Comparison of ENCODE assay signal across 1 cellular context in the genomic region with DNA sequence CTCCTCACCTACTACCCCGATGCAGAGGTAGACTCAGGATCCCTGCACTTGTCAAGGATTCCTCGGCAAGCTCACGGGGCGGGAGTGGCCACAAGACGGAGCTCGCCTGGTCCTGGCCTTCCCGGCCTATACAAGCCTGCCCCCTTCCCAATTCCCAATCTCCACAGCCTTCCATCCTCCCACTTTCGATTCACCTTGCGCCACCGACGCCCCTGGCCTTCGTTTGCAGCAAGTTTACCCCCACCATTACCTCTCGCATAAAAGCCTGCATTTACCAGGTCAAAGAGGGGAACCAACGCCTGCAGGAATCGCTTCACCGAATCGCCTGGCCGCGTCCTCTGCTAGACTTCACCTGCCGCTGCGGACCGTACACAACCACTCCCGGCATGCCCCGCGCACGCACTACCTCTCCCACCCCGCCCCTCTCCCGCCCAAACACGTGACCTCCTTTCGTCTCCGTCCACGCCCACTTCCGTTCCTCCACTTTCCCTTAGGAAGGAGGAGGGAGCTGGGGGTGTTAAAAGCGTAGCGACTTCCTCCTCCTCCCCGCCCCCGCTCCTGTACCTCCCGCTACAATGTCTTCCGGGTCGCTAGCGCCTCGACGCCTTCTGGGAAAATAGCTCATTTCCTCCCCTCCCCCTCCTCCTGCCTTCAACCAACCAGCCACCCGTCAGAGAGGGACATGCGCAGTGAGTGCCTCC.
TF ChIP-seq lines count a peak whose summit lies in the region.

TSS of gene ORC4 (minus strand) at position 380 of the 701 bp plus-strand sequence. CDS start 44,779 bp downstream, outside the sequence.

TF ChIP-seq in HepG2, 621 proteins besides CTCF, POLR2A, EP300 and RAD21 (continued from another document and continues in another):
- TF ChIP-seq SNAPC4 (CRISPR knock-in tag; IDR thresholded peaks at IDR 0.05) = peak; percentile 90
- TF ChIP-seq ZNF460 (CRISPR knock-in tag; IDR thresholded peaks at IDR 0.05; ENCODE audit: borderline replicate concordance) = peak; percentile 17; the same call in 1 of the 2 replicates
- peak; percentile 64 for TF ChIP-seq YY1 (IDR thresholded peaks at IDR 0.05; ENCODE audit: insufficient read depth, insufficient replicate concordance, low read depth, low read length)
- TF ChIP-seq CEBPZ (IDR thresholded peaks at IDR 0.05; ENCODE audit: low read length) = no peak
- TF ChIP-seq ZNF350 (CRISPR knock-in tag; IDR thresholded peaks at IDR 0.05; ENCODE audit: borderline replicate concordance, low read depth) = peak; percentile 95
- peak; percentile 85; the same call in 1 of the 2 replicates for TF ChIP-seq ZNF564 (CRISPR knock-in tag; IDR thresholded peaks at IDR 0.05)
- TF ChIP-seq, protein P1, sequence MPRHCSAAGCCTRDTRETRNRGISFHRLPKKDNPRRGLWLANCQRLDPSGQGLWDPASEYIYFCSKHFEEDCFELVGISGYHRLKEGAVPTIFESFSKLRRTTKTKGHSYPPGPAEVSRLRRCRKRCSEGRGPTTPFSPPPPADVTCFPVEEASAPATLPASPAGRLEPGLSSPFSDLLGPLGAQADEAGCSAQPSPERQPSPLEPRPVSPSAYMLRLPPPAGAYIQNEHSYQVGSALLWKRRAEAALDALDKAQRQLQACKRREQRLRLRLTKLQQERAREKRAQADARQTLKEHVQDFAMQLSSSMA (CRISPR knock-in tag; IDR thresholded peaks at IDR 0.05) = peak; percentile 98
- TF ChIP-seq MED13 (CRISPR knock-in tag; IDR thresholded peaks at IDR 0.05) = peak; percentile 89
- TF ChIP-seq ZSCAN20 (CRISPR knock-in tag; IDR thresholded peaks at IDR 0.05; ENCODE audit: borderline replicate concordance) = no peak
- TF ChIP-seq, protein P2, sequence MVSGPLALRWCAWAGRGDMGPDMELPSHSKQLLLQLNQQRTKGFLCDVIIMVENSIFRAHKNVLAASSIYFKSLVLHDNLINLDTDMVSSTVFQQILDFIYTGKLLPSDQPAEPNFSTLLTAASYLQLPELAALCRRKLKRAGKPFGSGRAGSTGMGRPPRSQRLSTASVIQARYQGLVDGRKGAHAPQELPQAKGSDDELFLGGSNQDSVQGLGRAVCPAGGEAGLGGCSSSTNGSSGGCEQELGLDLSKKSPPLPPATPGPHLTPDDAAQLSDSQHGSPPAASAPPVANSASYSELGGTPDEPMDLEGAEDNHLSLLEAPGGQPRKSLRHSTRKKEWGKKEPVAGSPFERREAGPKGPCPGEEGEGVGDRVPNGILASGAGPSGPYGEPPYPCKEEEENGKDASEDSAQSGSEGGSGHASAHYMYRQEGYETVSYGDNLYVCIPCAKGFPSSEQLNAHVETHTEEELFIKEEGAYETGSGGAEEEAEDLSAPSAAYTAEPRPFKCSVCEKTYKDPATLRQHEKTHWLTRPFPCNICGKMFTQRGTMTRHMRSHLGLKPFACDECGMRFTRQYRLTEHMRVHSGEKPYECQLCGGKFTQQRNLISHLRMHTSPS (CRISPR knock-in tag; IDR thresholded peaks at IDR 0.05; ENCODE audit: low read depth) = peak; percentile 32; the same call in 1 of the 2 replicates
- peak; percentile 68 for TF ChIP-seq TGIF2 (CRISPR knock-in tag; IDR thresholded peaks at IDR 0.05)
- no peak for TF ChIP-seq RBM39 (IDR thresholded peaks at IDR 0.05; ENCODE audit: low read depth, low read length, poor library complexity, severe bottlenecking)
- TF ChIP-seq GTF3A (CRISPR knock-in tag; conservative IDR thresholded peaks at IDR 0.05) = no peak; the same call in 1 of the 2 replicates
- peak; percentile 44; the same call in 1 of the 2 replicates for TF ChIP-seq AFF4 (CRISPR knock-in tag; IDR thresholded peaks at IDR 0.05)
- TF ChIP-seq ZFP36L1 (CRISPR knock-in tag; IDR thresholded peaks at IDR 0.05) = peak; percentile 45; the same call in 1 of the 2 replicates
- peak; percentile 93 for TF ChIP-seq GATAD1 (CRISPR knock-in tag; IDR thresholded peaks at IDR 0.05)
- TF ChIP-seq SNAI1 (CRISPR knock-in tag; IDR thresholded peaks at IDR 0.05; ENCODE audit: borderline replicate concordance) = no peak
- no peak; the same call in 1 of the 2 replicates for TF ChIP-seq TEAD2 (CRISPR knock-in tag; IDR thresholded peaks at IDR 0.05)
- TF ChIP-seq PPARG (CRISPR knock-in tag; conservative IDR thresholded peaks at IDR 0.05) = no peak
- TF ChIP-seq PHF8 (CRISPR knock-in tag; IDR thresholded peaks at IDR 0.05) = peak; percentile 100
- peak; percentile 91 for TF ChIP-seq GABPA (IDR thresholded peaks at IDR 0.05; ENCODE audit: low read depth, low read length)
- TF ChIP-seq GABPA (CRISPR knock-in tag; IDR thresholded peaks at IDR 0.05; ENCODE audit: low read depth) = peak; percentile 97
- TF ChIP-seq ZFP36 (IDR thresholded peaks at IDR 0.05; ENCODE audit: borderline replicate concordance, low read depth, low read length, partially characterized antibody) = no peak
- no peak for TF ChIP-seq NPAS2 (CRISPR knock-in tag; IDR thresholded peaks at IDR 0.05; ENCODE audit: borderline replicate concordance)
- peak; percentile 93; the same call in 1 of the 2 replicates for TF ChIP-seq ZNF782 (CRISPR knock-in tag; IDR thresholded peaks at IDR 0.05; ENCODE audit: borderline replicate concordance)
- no peak for TF ChIP-seq PRMT3 (CRISPR knock-in tag; IDR thresholded peaks at IDR 0.05; ENCODE audit: borderline replicate concordance, low read depth)
- TF ChIP-seq ETV5 (CRISPR knock-in tag; IDR thresholded peaks at IDR 0.05; ENCODE audit: borderline replicate concordance) = peak; percentile 93
- TF ChIP-seq PAF1 (CRISPR knock-in tag; IDR thresholded peaks at IDR 0.05) = no peak
- peak; percentile 62; the same call in 1 of the 2 replicates for TF ChIP-seq GLI4 (CRISPR knock-in tag; IDR thresholded peaks at IDR 0.05; ENCODE audit: borderline replicate concordance)
- no peak for TF ChIP-seq RFX1 (IDR thresholded peaks at IDR 0.05)
- TF ChIP-seq ZNF552 (CRISPR knock-in tag; IDR thresholded peaks at IDR 0.05; ENCODE audit: borderline replicate concordance) = peak; percentile 60; the same call in 1 of the 2 replicates
- no peak for TF ChIP-seq THAP8 (CRISPR knock-in tag; IDR thresholded peaks at IDR 0.05; ENCODE audit: borderline replicate concordance)
- no peak; the same call in 1 of the 2 replicates for TF ChIP-seq ZFAT (CRISPR knock-in tag; conservative IDR thresholded peaks at IDR 0.05)
- TF ChIP-seq PBX3 (CRISPR knock-in tag; IDR thresholded peaks at IDR 0.05; ENCODE audit: borderline replicate concordance) = no peak
- TF ChIP-seq HDAC2 (CRISPR knock-in tag; IDR thresholded peaks at IDR 0.05) = peak; percentile 57; the same call in 1 of the 2 replicates
- peak; percentile 44; the same call in 1 of the 2 replicates for TF ChIP-seq NFATC3 (CRISPR knock-in tag; IDR thresholded peaks at IDR 0.05)
- TF ChIP-seq RBAK (CRISPR knock-in tag; IDR thresholded peaks at IDR 0.05) = no peak
- TF ChIP-seq NR2F6 (IDR thresholded peaks at IDR 0.05) = no peak
- TF ChIP-seq NR2F6 (CRISPR knock-in tag; IDR thresholded peaks at IDR 0.05) = peak; percentile 36; the same call in 1 of the 2 replicates
- no peak for TF ChIP-seq ZC3H13 (CRISPR knock-in tag; IDR thresholded peaks at IDR 0.05)
- peak; percentile 96 for TF ChIP-seq ZNF747 (CRISPR knock-in tag; IDR thresholded peaks at IDR 0.05; ENCODE audit: borderline replicate concordance)
- 0 out of 2 replicates have a peak, but pooled peaks have one; percentile 59 for TF ChIP-seq ZBTB20 (CRISPR knock-in tag; IDR thresholded peaks at IDR 0.05; ENCODE audit: borderline replicate concordance, low read depth)
